11 cellular contexts compared by ENCODE assay signal in the genomic region with DNA sequence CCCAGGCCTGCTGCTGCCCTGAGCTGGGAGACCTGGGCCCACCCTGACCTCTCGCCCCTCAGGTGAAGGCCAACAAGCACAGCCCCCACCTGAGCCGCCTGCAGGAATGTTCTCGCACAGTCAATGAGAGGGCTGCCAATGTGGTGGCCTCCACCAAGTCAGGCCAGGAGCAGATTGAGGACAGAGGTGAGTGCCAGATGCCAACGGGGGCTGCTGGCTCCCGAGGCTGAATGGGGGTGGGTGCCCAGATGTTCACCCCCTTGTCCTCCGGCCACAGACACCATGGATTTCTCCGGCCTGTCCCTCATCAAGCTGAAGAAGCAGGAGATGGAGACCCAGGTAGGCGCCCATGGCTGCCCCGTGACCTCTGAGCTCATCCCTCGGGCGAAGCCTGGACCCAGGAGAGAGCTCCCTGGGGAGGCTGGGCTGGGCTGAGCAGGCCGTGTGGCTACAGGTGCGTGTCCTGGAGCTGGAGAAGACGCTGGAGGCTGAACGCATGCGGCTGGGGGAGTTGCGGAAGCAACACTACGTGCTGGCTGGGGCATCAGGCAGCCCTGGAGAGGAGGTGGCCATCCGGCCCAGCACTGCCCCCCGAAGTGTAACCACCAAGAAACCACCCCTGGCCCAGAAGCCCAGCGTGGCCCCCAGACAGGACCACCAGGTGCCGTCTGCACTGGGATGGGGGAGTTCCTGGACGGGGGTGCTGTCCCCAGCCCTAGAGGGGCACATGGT. TPM values are rescaled to one million over a fixed set of nuclear protein-coding genes. Genes with fewer than 3 reads are reported as not detected.
DNase-seq lines count a peak whose midpoint lies in the region; ATAC-seq, FAIRE-seq and TF ChIP-seq lines count a peak whose summit lies in the region.
"Had no signal": no experiment of that assay in that cellular context is flagged by ENCODE, and none has a peak within 500 bp of the region (broad histone marks: within the 10 kb centered on the region; RNA-seq: fewer than 3 reads in every experiment).

No MANE protein-coding gene starts in this region.

- intact Hi-C loops in Panc1 (cut with micrococcal nuclease; ENCODE audit: unreplicated experiment), result loop anchor here (2.0 kb wide), 1 partner anchor 98 kb away; no protein-coding TSS in a partner anchor
- intact Hi-C loops in natural killer cell (cut with micrococcal nuclease), result loop anchor here (1.0 to 5.0 kb wide), 3 partner anchors 36 to 376 kb away; a partner anchor contains a TSS

- BruUV-seq in Panc1 (replicated peaks; lab: Mats Ljungman, UMichigan), result no TSS peak

- POLR2A ChIA-PET in Panc1 (lab: Charles Lee), result interaction anchor here (0.5 to 1.1 kb wide), 4 partner anchors 25 to 121 kb away, joined by 3 to 7 read pairs (median 3); no protein-coding TSS in a partner anchor

- H3K36me3 Mint-ChIP-seq in natural killer cell, result no peaks in the 10 kb centered on the region
- H3K36me3 Mint-ChIP-seq: activated naive CD8-positive, alpha-beta T cell treated with anti-CD3 and anti-CD28 coated beads, Interleukin-2, amount 10 ng/mL, durations not matched to agents 7 days and 5 days had no signal

- no peak for TF ChIP-seq POLR2A in tibial nerve (IDR thresholded peaks at IDR 0.05)

- H3K4me3 ChIP-seq in Panc1 (ENCODE audit: low read depth in 2 of 2, low read length in 2 of 2) (no peak overlapping the region), tibial nerve (no peak overlapping the region), BE2C (ENCODE audit: low read depth, low read length) (no peak overlapping the region)
- H3K4me3 ChIP-seq: psoas muscle had no signal

- H3K27ac ChIP-seq in Panc1 (ENCODE audit: low read length) (peak overlapping the region; percentile 86), epithelial cell of prostate (peak overlapping the region; percentile 43), tibial nerve (peak overlapping the region; percentile 21 to 80 (median 68))

- H3K27me3 ChIP-seq in Panc1 (ENCODE audit: control insufficient read depth, insufficient read depth, low read length), result no peaks in the 10 kb centered on the region
- no peaks in the 10 kb centered on the region for H3K27me3 ChIP-seq in tibial nerve
- H3K27me3 ChIP-seq in BE2C, result no peaks in the 10 kb centered on the region

- TF ChIP-seq CTCF in Panc1 (IDR thresholded peaks at IDR 0.05) (no peak), natural killer cell (IDR thresholded peaks at IDR 0.05) (no peak), tibial nerve (IDR thresholded peaks at IDR 0.05) (no peak), BE2C (IDR thresholded peaks at IDR 0.05; ENCODE audit: low read depth, low read length) (no peak)

- no peaks in the 10 kb centered on the region for H3K9me3 Mint-ChIP-seq in natural killer cell
- H3K9me3 Mint-ChIP-seq: activated naive CD8-positive, alpha-beta T cell treated with anti-CD3 and anti-CD28 coated beads, Interleukin-2, amount 10 ng/mL, durations not matched to agents 7 days and 5 days; T-cell had no signal

- no peaks in the 10 kb centered on the region for H3K9me3 ChIP-seq in Panc1 (ENCODE audit: control insufficient read depth, insufficient read depth, low read depth, low read length)
- H3K9me3 ChIP-seq in tibial nerve, result no peaks in the 10 kb centered on the region
- no peaks in the 10 kb centered on the region for H3K9me3 ChIP-seq in BE2C
- H3K9me3 ChIP-seq: Caco-2, psoas muscle had no signal

- no peak for TF ChIP-seq EP300 in tibial nerve (IDR thresholded peaks at IDR 0.05)

- no peaks in the 10 kb centered on the region for H3K27me3 Mint-ChIP-seq in natural killer cell (ENCODE audit: low read depth in 2 of 2)
- H3K27me3 Mint-ChIP-seq: activated naive CD8-positive, alpha-beta T cell treated with anti-CD3 and anti-CD28 coated beads, Interleukin-2, amount 10 ng/mL, durations not matched to agents 7 days and 5 days; T-cell had no signal

- peak overlapping the region; percentile 45 to 57 for H3K27ac Mint-ChIP-seq in natural killer cell
- H3K27ac Mint-ChIP-seq: activated naive CD8-positive, alpha-beta T cell treated with anti-CD3 and anti-CD28 coated beads, Interleukin-2, amount 10 ng/mL, durations not matched to agents 7 days and 5 days; T-cell had no signal

- in situ Hi-C loops in Panc1 (cut with HindIII; ENCODE audit: low pct_unique_long_range_greater_than_20kb, low sequenced_read_pairs), result no loop called here

- H3K36me3 ChIP-seq in Panc1 (ENCODE audit: control insufficient read depth, insufficient read depth, low read length) (peaks cover 2% of the 10 kb centered on the region), tibial nerve (peaks cover 0 to 32% (median 0%) of the 10 kb centered on the region in 3 donors), BE2C (no peaks in the 10 kb centered on the region)

- DNase-seq in Panc1 (ENCODE audit: low read depth, low spot score) (no peak), epithelial cell of prostate (ENCODE audit: low read depth, low spot score) (no peak), natural killer cell (no peak), tibial nerve (ENCODE audit: low spot score in 2 of 2) (peak in 1 of 2 donors; percentile 13), COR-L47 (lab: John Stamatoyannopoulos, UW) (no peak), BE2C (no peak), RCC 7860 (ENCODE audit: low spot score) (no peak)

- WGBS in tibial nerve, 2 donors, result 79 to 84% methylated on average over 21 of the region's 23 CpGs

- ATAC-seq in Panc1, result peak; percentile 28
- no peak for ATAC-seq in natural killer cell

- H3K4me1 ChIP-seq in Panc1 (ENCODE audit: control insufficient read depth, insufficient read depth, low read length), result peaks cover 49% of the 10 kb centered on the region
- H3K4me1 ChIP-seq in tibial nerve, result peaks cover 0 to 50% (median 35%) of the 10 kb centered on the region in 4 donors
- no peaks in the 10 kb centered on the region; the same call in 1 of the 2 replicates for H3K4me1 ChIP-seq in BE2C

- no peak overlapping the region for H3K4me3 Mint-ChIP-seq in natural killer cell
- H3K4me3 Mint-ChIP-seq: activated naive CD8-positive, alpha-beta T cell treated with anti-CD3 and anti-CD28 coated beads, Interleukin-2, amount 10 ng/mL, durations not matched to agents 7 days and 5 days; T-cell had no signal

- H3K4me1 Mint-ChIP-seq in natural killer cell, result peaks cover 7 to 12% of the 10 kb centered on the region in 2 donors

- FAIRE-seq in RCC 7860 (lab: Jason Lieb, UNC), result no peak

- CTCF ChIA-PET in Panc1 (lab: Charles Lee), result interaction anchor here (0.5 to 3.2 kb wide), 14 partner anchors 10 to 121 kb away, joined by 3 to 21 read pairs (median 4); no protein-coding TSS in a partner anchor

RNA-seq across cellular contexts. Expression of a gene that starts 25.8 kb away (rescaled TPM):
- total RNA-seq in Panc1 (2021; ENCODE audit: unreplicated experiment), result 36.7 TPM
- 32.8 TPM for polyA plus RNA-seq in Panc1 (2012; ENCODE audit: insufficient read length)
- 10 to 100 TPM; 78.6 to 93.1 (median 85.5) TPM for total RNA-seq in natural killer cell
- 10 to 100 TPM; 10.3 to 22.5 (median 16.9) TPM for total RNA-seq in tibial nerve
- 0.85 TPM for polyA plus RNA-seq in BE2C (2012; ENCODE audit: insufficient read depth, insufficient read length, low read depth)

RNA-seq across cellular contexts. Expression of a gene that starts 34.9 kb away (rescaled TPM):
- 76.7 TPM for total RNA-seq in Panc1 (2021; ENCODE audit: unreplicated experiment)
- 70.8 TPM for polyA plus RNA-seq in Panc1 (2012; ENCODE audit: insufficient read length)
- 100 to 1,000 TPM; 142 to 167 (median 165) TPM for total RNA-seq in natural killer cell
- total RNA-seq in tibial nerve, result 10 to 100 TPM; 24.5 to 28.4 (median 25.8) TPM
- polyA plus RNA-seq in BE2C (2012; ENCODE audit: insufficient read depth, insufficient read length, low read depth), result 34.9 TPM
